Comparison of ENCODE assay signal across 9 cellular contexts in the genomic region with DNA sequence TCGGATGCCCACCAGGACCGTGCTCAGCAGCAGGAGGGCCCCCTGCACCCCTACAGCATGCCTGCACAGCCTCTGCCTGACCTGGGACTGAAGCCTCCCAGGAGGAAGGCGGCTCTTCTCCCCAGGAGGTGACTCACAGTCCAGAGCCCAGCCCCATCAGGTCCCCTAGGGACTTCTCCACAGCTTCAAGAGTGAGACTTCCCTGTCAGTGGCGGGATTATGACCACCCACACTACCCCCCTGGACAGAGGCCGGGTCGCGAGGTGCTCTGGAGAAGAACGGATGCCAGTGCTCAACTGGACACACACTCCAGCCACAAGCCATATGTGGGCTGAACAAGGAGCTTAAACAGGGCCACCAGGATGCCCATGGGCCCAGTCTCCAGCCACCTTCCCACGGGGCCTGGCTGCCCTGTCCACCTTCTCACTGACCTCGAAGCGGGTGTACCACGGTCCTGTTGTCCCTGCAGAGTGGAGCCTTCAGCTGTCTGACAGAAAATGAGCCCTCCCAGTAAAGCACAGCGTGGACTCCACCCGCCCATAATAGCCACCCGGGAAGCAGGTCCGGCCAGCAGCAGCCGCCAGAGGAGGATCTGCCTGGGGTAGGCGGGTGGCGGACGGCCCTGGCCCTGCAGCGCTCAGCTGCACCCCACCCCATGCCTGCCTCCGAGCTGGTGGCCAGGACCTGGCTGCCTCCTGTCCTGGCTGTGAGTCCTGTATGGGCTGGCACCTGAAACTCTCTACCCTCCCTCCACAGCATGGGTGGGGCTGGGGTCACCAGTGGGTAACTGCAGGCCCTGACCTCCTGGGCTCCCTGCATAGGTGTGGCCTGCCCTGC. TPM values are rescaled to one million over a fixed set of nuclear protein-coding genes. Genes with fewer than 3 reads are reported as not detected.
DNase-seq lines count a peak whose midpoint lies in the region; ATAC-seq, FAIRE-seq and TF ChIP-seq lines count a peak whose summit lies in the region.
"Had no signal": no experiment of that assay in that cellular context is flagged by ENCODE, and none has a peak within 500 bp of the region (broad histone marks: within the 10 kb centered on the region; RNA-seq: fewer than 3 reads in every experiment).

No MANE protein-coding gene starts in this region.

- H3K27ac ChIP-seq in Peyer's patch (peak overlapping the region; percentile 4 to 71 (median 36)), mucosa of rectum (ENCODE audit: low read depth in 2 of 2, low read length in 2 of 2) (peak overlapping the region; percentile 33 to 56)

- no peaks in the 10 kb centered on the region for H3K4me1 Mint-ChIP-seq in HFFc6 (ENCODE audit: low read depth)

- DNase-seq in GM12865 (ENCODE audit: low read depth): no peak
- DNase-seq in Peyer's patch: no peak
- no peak for DNase-seq in RCC 7860 (ENCODE audit: low spot score)
- DNase-seq in HFFc6: no peak
- DNase-seq in Right ventricle myocardium superior: no peak
- DNase-seq in NCI-H1417 treated with DMSO at 0.1 percent for 48 hours (lab: John Stamatoyannopoulos, UW): no peak
- DNase-seq: right cardiac atrium had no signal

- H3K27me3 Mint-ChIP-seq in HFFc6 (ENCODE audit: insufficient read depth): peaks cover 17% of the 10 kb centered on the region

- peak; percentile 59 for ATAC-seq in GM21723 (IDR thresholded peaks at IDR 0.05; ENCODE audit: unreplicated experiment)
- ATAC-seq in Right ventricle myocardium superior (ENCODE audit: poor library complexity): no peak

- no peak overlapping the region for H3K9ac ChIP-seq in mucosa of rectum (ENCODE audit: low read depth in 1 of 2, low read length in 2 of 2)

- no peak overlapping the region for H3K27ac Mint-ChIP-seq in HFFc6

- H3K27me3 ChIP-seq in Peyer's patch: no peaks in the 10 kb centered on the region
- H3K27me3 ChIP-seq in mucosa of rectum (ENCODE audit: control insufficient read depth in 2 of 2, insufficient read depth in 2 of 2, low read length in 2 of 2): no peaks in the 10 kb centered on the region

- peaks cover 0 to 48% (median 42%) of the 10 kb centered on the region in 4 donors for H3K4me1 ChIP-seq in Peyer's patch
- H3K4me1 ChIP-seq in mucosa of rectum (ENCODE audit: control insufficient read depth in 2 of 2, insufficient read depth in 2 of 2, low read length in 2 of 2): peaks cover 31 to 38% of the 10 kb centered on the region in 2 donors

- intact Hi-C loops in Right ventricle myocardium superior (cut with DNase I): no loop called here

- H3K36me3 Mint-ChIP-seq in HFFc6 (ENCODE audit: low read depth): no peaks in the 10 kb centered on the region

- no peak for TF ChIP-seq POLR2A in Peyer's patch (IDR thresholded peaks at IDR 0.05)

- H3K9me3 Mint-ChIP-seq in HFFc6: no peaks in the 10 kb centered on the region; the same call in 1 of the 2 replicates

- H3K36me3 ChIP-seq in Peyer's patch (no peaks in the 10 kb centered on the region), mucosa of rectum (ENCODE audit: control insufficient read depth in 2 of 2, insufficient read depth in 2 of 2, low read length in 2 of 2) (no peaks in the 10 kb centered on the region)

- TF ChIP-seq CTCF in GM12865 (IDR thresholded peaks at IDR 0.05; ENCODE audit: insufficient read depth, low read depth, low read length, missing control alignments) (no peak), Peyer's patch (IDR thresholded peaks at IDR 0.05) (no peak), HFFc6 (IDR thresholded peaks at IDR 0.05) (no peak)

- H3K4me3 Mint-ChIP-seq in HFFc6: no peak overlapping the region

- no peak for FAIRE-seq in RCC 7860 (lab: Jason Lieb, UNC)

- H3K9me3 ChIP-seq in Peyer's patch (no peaks in the 10 kb centered on the region), mucosa of rectum (ENCODE audit: control insufficient read depth in 2 of 2, low read length in 2 of 2) (no peaks in the 10 kb centered on the region)

- peak overlapping the region; percentile 19 for H3K4me3 ChIP-seq in GM12865 (ENCODE audit: low read depth, low read length)
- no peak overlapping the region for H3K4me3 ChIP-seq in Peyer's patch
- peak overlapping the region in 1 of 2 donors; percentile 13 for H3K4me3 ChIP-seq in mucosa of rectum (ENCODE audit: low read length in 2 of 2)

RNA-seq across cellular contexts. Expression of a gene that starts 54.7 kb away (rescaled TPM):
- total RNA-seq in Peyer's patch (100 to 1,000 TPM in 1 of 4 donors, 10 to 100 TPM in 3; 24.3 to 124 (median 30.0) TPM), Right ventricle myocardium superior (18.7 TPM)
- not detected for total RNA-seq in HFFc6 (2021; fragmentation: NEBNext Ultra II Directional; extraction: Animal tissue kit (Norgen Biotek cat#: 25700))

Comparison
In these comparisons a context has a peak if more than half of its experiments do, and no peak if none do; other contexts are left out.
1. RNA of a gene that starts 54.7 kb away (total RNA-seq): 24.3 to 124 TPM in Peyer's patch and 18.7 TPM in Right ventricle myocardium superior (single experiment); not detected in HFFc6; every median in the first group is over 10 times any median in the second.